Comparison of ENCODE assay signal across 14 cellular contexts in genomic region chr1:196877964-196878363, GRCh38. TPM values are rescaled to one million over a fixed set of nuclear protein-coding genes. Genes with fewer than 3 reads are reported as not detected.
DNase-seq lines count a peak whose midpoint lies in the region; ATAC-seq and TF ChIP-seq lines count a peak whose summit lies in the region.
"Had no signal": no experiment of that assay in that cellular context is flagged by ENCODE, and none has a peak within 500 bp of the region (broad histone marks: within the 10 kb centered on the region; RNA-seq: fewer than 3 reads in every experiment).

No MANE protein-coding gene starts in this region.

- POLR2A ChIA-PET in PC-3 (lab: Charles Lee; ENCODE audit: unreplicated experiment), result no interaction called here
- POLR2A ChIA-PET in CD4-positive, alpha-beta T cell (lab: Charles Lee), result no interaction called here

- no peaks in the 10 kb centered on the region for H3K4me1 ChIP-seq in mesendoderm (ENCODE audit: control insufficient read depth, low read depth, low read length)
- H3K4me1 ChIP-seq in PC-3 (ENCODE audit: insufficient read depth, low read length), result no peaks in the 10 kb centered on the region
- H3K4me1 ChIP-seq: pancreas had no signal

- no peak overlapping the region for H4K8ac ChIP-seq in mesendoderm (ENCODE audit: low read depth, low read length)

- H3K4me2 ChIP-seq in mesendoderm (ENCODE audit: low read length) (no peak overlapping the region), PC-3 (ENCODE audit: low read length) (no peak overlapping the region)

- H4K20me1 ChIP-seq in PC-3 (ENCODE audit: low read length), result no peaks in the 10 kb centered on the region

- no peak overlapping the region for H4K5ac ChIP-seq in mesendoderm (ENCODE audit: low read length)

- H2BK15ac ChIP-seq in mesendoderm (replicated peaks; ENCODE audit: low read depth), result no peak overlapping the region

- no peak for TF ChIP-seq CTCF in PC-3 (conservative IDR thresholded peaks at IDR 0.05; ENCODE audit: low read depth, low read length)
- TF ChIP-seq CTCF in CD4-positive, alpha-beta T cell (IDR thresholded peaks at IDR 0.05), result no peak

- peaks cover under 1% of the 10 kb centered on the region for H3K9me3 Mint-ChIP-seq in CD4-positive, alpha-beta T cell

- no peak overlapping the region for H3K27ac Mint-ChIP-seq in CD4-positive, alpha-beta T cell
- H3K27ac Mint-ChIP-seq: activated naive CD8-positive, alpha-beta T cell; CD8-positive, alpha-beta T cell had no signal

- H3K27me3 ChIP-seq in MG63, result no peaks in the 10 kb centered on the region
- no peaks in the 10 kb centered on the region for H3K27me3 ChIP-seq in mesendoderm (ENCODE audit: insufficient read depth, low read length, poor library complexity)
- H3K27me3 ChIP-seq in PC-3 (ENCODE audit: low read length), result no peaks in the 10 kb centered on the region
- H3K27me3 ChIP-seq in CD4-positive, alpha-beta T cell (ENCODE audit: control insufficient read depth, insufficient read depth, low read length), result no peaks in the 10 kb centered on the region
- H3K27me3 ChIP-seq: pancreas had no signal

- H3K36me3 ChIP-seq in MG63 (no peaks in the 10 kb centered on the region), mesendoderm (ENCODE audit: control insufficient read depth, insufficient read depth, low read length) (no peaks in the 10 kb centered on the region), PC-3 (ENCODE audit: low read depth, low read length) (no peaks in the 10 kb centered on the region)
- H3K36me3 ChIP-seq: pancreas had no signal

- H3K79me2 ChIP-seq in mesendoderm (ENCODE audit: control insufficient read depth, insufficient read depth, low read length) (no peaks in the 10 kb centered on the region), PC-3 (ENCODE audit: low read length) (no peaks in the 10 kb centered on the region)

- no peak overlapping the region for H2BK120ac ChIP-seq in mesendoderm (ENCODE audit: low read depth, low read length)

- no peaks in the 10 kb centered on the region for H3K27me3 Mint-ChIP-seq in CD4-positive, alpha-beta T cell

- H2AFZ ChIP-seq in PC-3 (ENCODE audit: low read length), result no peak overlapping the region

- intact Hi-C loops in PC-3 (cut with micrococcal nuclease), result no loop called here
- intact Hi-C loops in CD4-positive, alpha-beta T cell (cut with DNase I, micrococcal nuclease), result no loop called here

- peak; percentile 8 for DNase-seq in AG08395 (ENCODE audit: low spot score)
- peak; percentile 13 for DNase-seq in MG63
- DNase-seq in fibroblast of gingiva (ENCODE audit: low read depth), result peak; percentile 4
- DNase-seq in mesendoderm, result peak; percentile 75
- DNase-seq in PC-3, result no peak
- DNase-seq in CD4-positive, alpha-beta T cell, result no peak
- no peak for DNase-seq in dedifferentiated amniotic fluid mesenchymal stem cell (ENCODE audit: extremely low spot score)
- DNase-seq: activated CD4-positive, alpha-beta T cell treated with anti-CD3 and anti-CD28 coated beads, Interleukin-2, amount 50 U/mL, for 48 hours; CD8-positive, alpha-beta T cell; NCI-H187 treated with DMSO at 0.1 percent for 48 hours had no signal

- H3K4me3 ChIP-seq in MG63 (peak overlapping the region; percentile 6; the same call in 1 of the 2 replicates), mesendoderm (ENCODE audit: low read length) (no peak overlapping the region), PC-3 (ENCODE audit: low read length) (no peak overlapping the region)
- H3K4me3 ChIP-seq: pancreas had no signal

- no peak for ATAC-seq in PC-3
- ATAC-seq in CD4-positive, alpha-beta T cell (ENCODE audit: poor library complexity), result no peak
- ATAC-seq in GM19467 (IDR thresholded peaks at IDR 0.05; ENCODE audit: unreplicated experiment), result no peak
- ATAC-seq: CD8-positive, alpha-beta T cell; pancreas; Right ventricle myocardium inferior had no signal

- no peak overlapping the region for H3K9ac ChIP-seq in mesendoderm (ENCODE audit: low read length)
- no peak overlapping the region for H3K9ac ChIP-seq in PC-3 (ENCODE audit: low read length)

- no peak overlapping the region for H3K27ac ChIP-seq in mesendoderm (ENCODE audit: low read depth, low read length)
- no peak overlapping the region for H3K27ac ChIP-seq in PC-3 (ENCODE audit: low read length)
- no peak overlapping the region for H3K27ac ChIP-seq in CD4-positive, alpha-beta T cell (ENCODE audit: low read depth, low read length)
- H3K27ac ChIP-seq: pancreas had no signal

- CTCF ChIA-PET in PC-3 (lab: Charles Lee), result no interaction called here
- CTCF ChIA-PET in CD4-positive, alpha-beta T cell (lab: Charles Lee), result no interaction called here

- no peak overlapping the region for H2AK5ac ChIP-seq in mesendoderm (ENCODE audit: low read length)

- no peaks in the 10 kb centered on the region for H3K79me1 ChIP-seq in mesendoderm (ENCODE audit: low read length)

- H3K4ac ChIP-seq in mesendoderm (ENCODE audit: low read depth, low read length), result no peak overlapping the region

- WGBS in mesendoderm (ENCODE audit: extremely low coverage, insufficient coverage, low lambda C conversion rate), result no CpG with 5 or more reads among the region's 29 CpGs

- no peaks in the 10 kb centered on the region for H3K36me3 Mint-ChIP-seq in CD4-positive, alpha-beta T cell (ENCODE audit: low read depth)
- H3K36me3 Mint-ChIP-seq: activated naive CD8-positive, alpha-beta T cell; CD8-positive, alpha-beta T cell had no signal

- no peaks in the 10 kb centered on the region for H3F3A ChIP-seq in PC-3 (ENCODE audit: low read length, unreplicated experiment)

- no peaks in the 10 kb centered on the region for H3K9me2 ChIP-seq in PC-3 (replicated peaks; ENCODE audit: low read length)

- no peak overlapping the region for H3K56ac ChIP-seq in mesendoderm (ENCODE audit: low read length)

- no peak overlapping the region for H2BK5ac ChIP-seq in mesendoderm (ENCODE audit: low read length)

- no peaks in the 10 kb centered on the region for H3K4me1 Mint-ChIP-seq in CD4-positive, alpha-beta T cell (ENCODE audit: low read depth)

- no TSS peak for BruUV-seq in PC-3 (replicated peaks; lab: Mats Ljungman, UMichigan)

- H3K9me3 ChIP-seq in MG63, result no peaks in the 10 kb centered on the region
- H3K9me3 ChIP-seq in PC-3 (ENCODE audit: low read length), result no peaks in the 10 kb centered on the region
- no peaks in the 10 kb centered on the region for H3K9me3 ChIP-seq in CD4-positive, alpha-beta T cell (ENCODE audit: control insufficient read depth, low read length)
- H3K9me3 ChIP-seq: pancreas had no signal

- H3K23ac ChIP-seq in mesendoderm (ENCODE audit: low read length), result no peak overlapping the region

- H3K4me3 Mint-ChIP-seq in CD4-positive, alpha-beta T cell, result no peak overlapping the region
- H3K4me3 Mint-ChIP-seq: activated naive CD8-positive, alpha-beta T cell; CD8-positive, alpha-beta T cell had no signal

- no peak overlapping the region for H3K18ac ChIP-seq in mesendoderm (ENCODE audit: low read length)

RNA-seq across cellular contexts. Expression of gene CFHR4, which starts 9.9 kb away (rescaled TPM):
- total RNA-seq in MG63 (2014; rRNA removed; shearing (Covaris generic); ENCODE audit: low replicate concordance), result not detected in 2 replicates
- not detected for polyA plus RNA-seq in mesendoderm (2013, experiment 1 of 2)
- not detected for polyA plus RNA-seq in mesendoderm (2013, experiment 2 of 2)
- total RNA-seq in PC-3 (2014; rRNA removed), result not detected in 2 replicates
- not detected for total RNA-seq in CD4-positive, alpha-beta T cell
- total RNA-seq: CD8-positive, alpha-beta T cell; Right ventricle myocardium inferior had no signal
- polyA plus RNA-seq: pancreas had no signal

RNA-seq across cellular contexts. Expression of gene CFHR1, which starts 58.4 kb away (rescaled TPM):
- not detected in 2 replicates for total RNA-seq in MG63 (2014; rRNA removed; shearing (Covaris generic); ENCODE audit: low replicate concordance)
- polyA plus RNA-seq in mesendoderm (2013, experiment 1 of 2), result not detected
- polyA plus RNA-seq in mesendoderm (2013, experiment 2 of 2), result not detected
- not detected in 2 replicates for total RNA-seq in PC-3 (2014; rRNA removed)
- not detected for total RNA-seq in CD4-positive, alpha-beta T cell
- total RNA-seq: CD8-positive, alpha-beta T cell; Right ventricle myocardium inferior had no signal

Comparison
In these comparisons a context has a peak if more than half of its experiments do, and no peak if none do; other contexts are left out.
1. DNase-seq: peak in AG08395 (single experiment), MG63 (single experiment), fibroblast of gingiva (single experiment) and mesendoderm (single experiment); none in PC-3 (single experiment), CD4-positive, alpha-beta T cell (0 of 10) and dedifferentiated amniotic fluid mesenchymal stem cell (single experiment).